Comparison of ENCODE assay signal across 9 cellular contexts in genomic region chr1:247357781-247358211, GRCh38. TPM values are rescaled to one million over a fixed set of nuclear protein-coding genes. Genes with fewer than 3 reads are reported as not detected.
A peak's percentile ranks its signal among the peaks of the same experiment; 100 is the strongest.
DNase-seq lines count a peak whose midpoint lies in the region; ATAC-seq and TF ChIP-seq lines count a peak whose summit lies in the region.
"Had no signal": no experiment of that assay in that cellular context is flagged by ENCODE, and none has a peak within 500 bp of the region (broad histone marks: within the 10 kb centered on the region; RNA-seq: fewer than 3 reads in every experiment).

No MANE protein-coding gene starts in this region.

- H3K27me3 Mint-ChIP-seq in activated naive CD8-positive, alpha-beta T cell treated with anti-CD3 and anti-CD28 coated beads, Interleukin-2, amount 50 U/mL, for 24 hours, result peaks cover 36% of the 10 kb centered on the region
- peaks cover 29% of the 10 kb centered on the region for H3K27me3 Mint-ChIP-seq in activated naive CD8-positive, alpha-beta T cell treated with anti-CD3 and anti-CD28 coated beads for 36 hours

- H3K9me3 Mint-ChIP-seq in activated naive CD8-positive, alpha-beta T cell treated with anti-CD3 and anti-CD28 coated beads, Interleukin-2, amount 50 U/mL, for 24 hours, result no peaks in the 10 kb centered on the region
- H3K9me3 Mint-ChIP-seq in activated naive CD8-positive, alpha-beta T cell treated with anti-CD3 and anti-CD28 coated beads for 36 hours, result no peaks in the 10 kb centered on the region

- H3K4me3 Mint-ChIP-seq in activated naive CD8-positive, alpha-beta T cell treated with anti-CD3 and anti-CD28 coated beads, Interleukin-2, amount 50 U/mL, for 24 hours, result no peak overlapping the region
- no peak overlapping the region for H3K4me3 Mint-ChIP-seq in activated naive CD8-positive, alpha-beta T cell treated with anti-CD3 and anti-CD28 coated beads for 36 hours
- H3K4me3 Mint-ChIP-seq: CD4-positive, CD25-positive, alpha-beta regulatory T cell had no signal

- ATAC-seq in activated naive CD8-positive, alpha-beta T cell treated with anti-CD3 and anti-CD28 coated beads, Interleukin-2, amount 50 U/mL, for 24 hours, result peak; percentile 38
- peak; percentile 91 for ATAC-seq in HG03039 (IDR thresholded peaks at IDR 0.05; ENCODE audit: unreplicated experiment)

- H3K4me1 Mint-ChIP-seq in activated naive CD8-positive, alpha-beta T cell treated with anti-CD3 and anti-CD28 coated beads, Interleukin-2, amount 50 U/mL, for 24 hours, result peaks cover 9% of the 10 kb centered on the region
- peaks cover 9% of the 10 kb centered on the region for H3K4me1 Mint-ChIP-seq in activated naive CD8-positive, alpha-beta T cell treated with anti-CD3 and anti-CD28 coated beads for 36 hours
- H3K4me1 Mint-ChIP-seq: CD4-positive, CD25-positive, alpha-beta regulatory T cell had no signal

- TF ChIP-seq POLR2A in uterus (IDR thresholded peaks at IDR 0.05), result no peak

- no peaks in the 10 kb centered on the region for H3K36me3 ChIP-seq in uterus

- DNase-seq in activated naive CD8-positive, alpha-beta T cell treated with anti-CD3 and anti-CD28 coated beads, Interleukin-2, amount 50 U/mL, for 24 hours, result no peak
- DNase-seq in activated naive CD8-positive, alpha-beta T cell treated with anti-CD3 and anti-CD28 coated beads for 36 hours, result no peak
- DNase-seq in fibroblast of gingiva (ENCODE audit: low read depth) (peak; percentile 73), uterus (peak; percentile 44 to 54), NCI-H526 (lab: John Stamatoyannopoulos, UW) (no peak), HuH-7.5 (ENCODE audit: low spot score) (no peak)
- no peak for DNase-seq in activated CD4-positive, CD25-positive, alpha-beta regulatory T cell treated with anti-CD3 and anti-CD28 coated beads, Interleukin-2, amount 50 U/mL, for 72 hours
- DNase-seq: CD4-positive, CD25-positive, alpha-beta regulatory T cell had no signal

- no peaks in the 10 kb centered on the region for H3K9me3 ChIP-seq in uterus

- no peaks in the 10 kb centered on the region for H3K27me3 ChIP-seq in uterus

- no peaks in the 10 kb centered on the region for H3K36me3 Mint-ChIP-seq in activated naive CD8-positive, alpha-beta T cell treated with anti-CD3 and anti-CD28 coated beads, Interleukin-2, amount 50 U/mL, for 24 hours (ENCODE audit: low read depth)
- H3K36me3 Mint-ChIP-seq in activated naive CD8-positive, alpha-beta T cell treated with anti-CD3 and anti-CD28 coated beads for 36 hours, result no peaks in the 10 kb centered on the region
- H3K36me3 Mint-ChIP-seq: CD4-positive, CD25-positive, alpha-beta regulatory T cell had no signal

- H3K4me1 ChIP-seq in uterus, result no peaks in the 10 kb centered on the region

- H3K4me3 ChIP-seq in uterus, result no peak overlapping the region

- no peak for TF ChIP-seq CTCF in uterus (IDR thresholded peaks at IDR 0.05)

- H3K27ac Mint-ChIP-seq in activated naive CD8-positive, alpha-beta T cell treated with anti-CD3 and anti-CD28 coated beads, Interleukin-2, amount 50 U/mL, for 24 hours, result no peak overlapping the region
- no peak overlapping the region for H3K27ac Mint-ChIP-seq in activated naive CD8-positive, alpha-beta T cell treated with anti-CD3 and anti-CD28 coated beads for 36 hours
- H3K27ac Mint-ChIP-seq: CD4-positive, CD25-positive, alpha-beta regulatory T cell had no signal

- peak overlapping the region; percentile 72 to 94 for H3K27ac ChIP-seq in uterus

- intact Hi-C loops in uterus (cut with DNase I; ENCODE audit: low total_unique reads), result no loop called here

RNA-seq across cellular contexts. Expression of gene ZNF496, which starts 26.1 kb away (rescaled TPM):
- total RNA-seq in activated naive CD8-positive, alpha-beta T cell treated with anti-CD3 and anti-CD28 coated beads for 36 hours, result 10 to 100 TPM; 27.2 to 30.9 TPM
- 10 to 100 TPM; 24.1 to 51.7 (median 41.0) TPM for total RNA-seq in uterus

RNA-seq across cellular contexts. Expression of gene NLRP3, which starts 58.2 kb away (rescaled TPM):
- 1 to 10 TPM; 8.5 to 9.1 TPM for total RNA-seq in activated naive CD8-positive, alpha-beta T cell treated with anti-CD3 and anti-CD28 coated beads for 36 hours
- total RNA-seq in uterus, result 1 to 10 TPM in 2 of 4 donors, under 1 TPM in 2; 0.26 to 2.8 (median 0.86) TPM

Comparison
In these comparisons a context has a peak if more than half of its experiments do, and no peak if none do; other contexts are left out.
1. DNase-seq: peak in fibroblast of gingiva (single experiment) and uterus (2 of 2); none in activated naive CD8-positive, alpha-beta T cell treated with anti-CD3 and anti-CD28 coated beads, Interleukin-2, amount 50 U/mL, for 24 hours (single experiment), activated naive CD8-positive, alpha-beta T cell treated with anti-CD3 and anti-CD28 coated beads for 36 hours (single experiment), NCI-H526 (0 of 2), activated CD4-positive, CD25-positive, alpha-beta regulatory T cell treated with anti-CD3 and anti-CD28 coated beads, Interleukin-2, amount 50 U/mL, for 72 hours (single experiment) and HuH-7.5 (single experiment).